1 cellular context compared by ENCODE assay signal in the genomic region with DNA sequence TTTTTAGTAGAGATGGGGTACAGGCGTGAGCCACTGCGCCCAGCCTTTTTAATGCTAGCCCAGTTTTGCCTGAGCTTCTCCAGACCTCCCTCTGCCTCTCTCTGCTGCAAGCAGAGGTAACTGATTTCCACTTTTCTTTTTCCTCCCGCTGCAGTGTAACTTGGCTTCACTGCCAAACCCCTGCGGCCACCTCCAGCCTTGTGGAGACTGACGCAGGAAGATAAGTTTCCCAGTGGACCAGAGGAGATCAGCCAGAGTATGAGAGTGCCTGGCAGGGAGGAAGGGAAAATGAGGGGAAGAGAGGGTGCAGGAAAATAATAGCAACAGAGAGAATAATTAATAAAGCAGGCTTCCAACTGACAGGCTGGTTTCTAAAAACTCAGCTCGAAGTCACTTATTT.
TF ChIP-seq lines count a peak whose summit lies in the region.

No MANE protein-coding gene starts in this region.

TF ChIP-seq in WTC11, 78 proteins besides CTCF, POLR2A, EP300 and RAD21 (continued from another document):
- TF ChIP-seq, protein P1, sequence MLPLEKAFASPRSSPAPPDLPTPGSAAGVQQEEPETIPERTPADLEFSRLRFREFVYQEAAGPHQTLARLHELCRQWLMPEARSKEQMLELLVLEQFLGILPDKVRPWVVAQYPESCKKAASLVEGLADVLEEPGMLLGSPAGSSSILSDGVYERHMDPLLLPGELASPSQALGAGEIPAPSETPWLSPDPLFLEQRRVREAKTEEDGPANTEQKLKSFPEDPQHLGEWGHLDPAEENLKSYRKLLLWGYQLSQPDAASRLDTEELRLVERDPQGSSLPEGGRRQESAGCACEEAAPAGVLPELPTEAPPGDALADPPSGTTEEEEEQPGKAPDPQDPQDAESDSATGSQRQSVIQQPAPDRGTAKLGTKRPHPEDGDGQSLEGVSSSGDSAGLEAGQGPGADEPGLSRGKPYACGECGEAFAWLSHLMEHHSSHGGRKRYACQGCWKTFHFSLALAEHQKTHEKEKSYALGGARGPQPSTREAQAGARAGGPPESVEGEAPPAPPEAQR (CRISPR knock-in tag; IDR thresholded peaks at IDR 0.05) = no peak
- TF ChIP-seq, protein P2, sequence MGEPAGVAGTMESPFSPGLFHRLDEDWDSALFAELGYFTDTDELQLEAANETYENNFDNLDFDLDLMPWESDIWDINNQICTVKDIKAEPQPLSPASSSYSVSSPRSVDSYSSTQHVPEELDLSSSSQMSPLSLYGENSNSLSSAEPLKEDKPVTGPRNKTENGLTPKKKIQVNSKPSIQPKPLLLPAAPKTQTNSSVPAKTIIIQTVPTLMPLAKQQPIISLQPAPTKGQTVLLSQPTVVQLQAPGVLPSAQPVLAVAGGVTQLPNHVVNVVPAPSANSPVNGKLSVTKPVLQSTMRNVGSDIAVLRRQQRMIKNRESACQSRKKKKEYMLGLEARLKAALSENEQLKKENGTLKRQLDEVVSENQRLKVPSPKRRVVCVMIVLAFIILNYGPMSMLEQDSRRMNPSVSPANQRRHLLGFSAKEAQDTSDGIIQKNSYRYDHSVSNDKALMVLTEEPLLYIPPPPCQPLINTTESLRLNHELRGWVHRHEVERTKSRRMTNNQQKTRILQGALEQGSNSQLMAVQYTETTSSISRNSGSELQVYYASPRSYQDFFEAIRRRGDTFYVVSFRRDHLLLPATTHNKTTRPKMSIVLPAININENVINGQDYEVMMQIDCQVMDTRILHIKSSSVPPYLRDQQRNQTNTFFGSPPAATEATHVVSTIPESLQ (CRISPR knock-in tag; IDR thresholded peaks at IDR 0.05) = no peak
- TF ChIP-seq ZNF121 (CRISPR knock-in tag; IDR thresholded peaks at IDR 0.05) = no peak
- TF ChIP-seq ZNF263 (CRISPR knock-in tag; IDR thresholded peaks at IDR 0.05; ENCODE audit: low read depth) = no peak
- TF ChIP-seq, protein P3, sequence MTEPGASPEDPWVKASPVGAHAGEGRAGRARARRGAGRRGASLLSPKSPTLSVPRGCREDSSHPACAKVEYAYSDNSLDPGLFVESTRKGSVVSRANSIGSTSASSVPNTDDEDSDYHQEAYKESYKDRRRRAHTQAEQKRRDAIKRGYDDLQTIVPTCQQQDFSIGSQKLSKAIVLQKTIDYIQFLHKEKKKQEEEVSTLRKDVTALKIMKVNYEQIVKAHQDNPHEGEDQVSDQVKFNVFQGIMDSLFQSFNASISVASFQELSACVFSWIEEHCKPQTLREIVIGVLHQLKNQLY (CRISPR knock-in tag; IDR thresholded peaks at IDR 0.05) = no peak
- TF ChIP-seq CBFB (CRISPR knock-in tag; IDR thresholded peaks at IDR 0.05; ENCODE audit: low read depth) = no peak
- no peak for TF ChIP-seq CREB1 (CRISPR knock-in tag; IDR thresholded peaks at IDR 0.05)
- TF ChIP-seq ZNF232 (CRISPR knock-in tag; IDR thresholded peaks at IDR 0.05) = no peak
- no peak for TF ChIP-seq ZNF396 (CRISPR knock-in tag; IDR thresholded peaks at IDR 0.05; ENCODE audit: borderline replicate concordance)
- TF ChIP-seq, protein P4, sequence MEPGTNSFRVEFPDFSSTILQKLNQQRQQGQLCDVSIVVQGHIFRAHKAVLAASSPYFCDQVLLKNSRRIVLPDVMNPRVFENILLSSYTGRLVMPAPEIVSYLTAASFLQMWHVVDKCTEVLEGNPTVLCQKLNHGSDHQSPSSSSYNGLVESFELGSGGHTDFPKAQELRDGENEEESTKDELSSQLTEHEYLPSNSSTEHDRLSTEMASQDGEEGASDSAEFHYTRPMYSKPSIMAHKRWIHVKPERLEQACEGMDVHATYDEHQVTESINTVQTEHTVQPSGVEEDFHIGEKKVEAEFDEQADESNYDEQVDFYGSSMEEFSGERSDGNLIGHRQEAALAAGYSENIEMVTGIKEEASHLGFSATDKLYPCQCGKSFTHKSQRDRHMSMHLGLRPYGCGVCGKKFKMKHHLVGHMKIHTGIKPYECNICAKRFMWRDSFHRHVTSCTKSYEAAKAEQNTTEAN (CRISPR knock-in tag; IDR thresholded peaks at IDR 0.05) = no peak
- no peak for TF ChIP-seq ZNF138 (CRISPR knock-in tag; conservative IDR thresholded peaks at IDR 0.05)
- TF ChIP-seq, protein P5, sequence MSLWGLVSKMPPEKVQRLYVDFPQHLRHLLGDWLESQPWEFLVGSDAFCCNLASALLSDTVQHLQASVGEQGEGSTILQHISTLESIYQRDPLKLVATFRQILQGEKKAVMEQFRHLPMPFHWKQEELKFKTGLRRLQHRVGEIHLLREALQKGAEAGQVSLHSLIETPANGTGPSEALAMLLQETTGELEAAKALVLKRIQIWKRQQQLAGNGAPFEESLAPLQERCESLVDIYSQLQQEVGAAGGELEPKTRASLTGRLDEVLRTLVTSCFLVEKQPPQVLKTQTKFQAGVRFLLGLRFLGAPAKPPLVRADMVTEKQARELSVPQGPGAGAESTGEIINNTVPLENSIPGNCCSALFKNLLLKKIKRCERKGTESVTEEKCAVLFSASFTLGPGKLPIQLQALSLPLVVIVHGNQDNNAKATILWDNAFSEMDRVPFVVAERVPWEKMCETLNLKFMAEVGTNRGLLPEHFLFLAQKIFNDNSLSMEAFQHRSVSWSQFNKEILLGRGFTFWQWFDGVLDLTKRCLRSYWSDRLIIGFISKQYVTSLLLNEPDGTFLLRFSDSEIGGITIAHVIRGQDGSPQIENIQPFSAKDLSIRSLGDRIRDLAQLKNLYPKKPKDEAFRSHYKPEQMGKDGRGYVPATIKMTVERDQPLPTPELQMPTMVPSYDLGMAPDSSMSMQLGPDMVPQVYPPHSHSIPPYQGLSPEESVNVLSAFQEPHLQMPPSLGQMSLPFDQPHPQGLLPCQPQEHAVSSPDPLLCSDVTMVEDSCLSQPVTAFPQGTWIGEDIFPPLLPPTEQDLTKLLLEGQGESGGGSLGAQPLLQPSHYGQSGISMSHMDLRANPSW (CRISPR knock-in tag; conservative IDR thresholded peaks at IDR 0.05; ENCODE audit: low read depth) = no peak
- TF ChIP-seq NFATC4 (CRISPR knock-in tag; IDR thresholded peaks at IDR 0.05) = no peak
